ENCODE assay signal across 1 cellular context in the genomic region with DNA sequence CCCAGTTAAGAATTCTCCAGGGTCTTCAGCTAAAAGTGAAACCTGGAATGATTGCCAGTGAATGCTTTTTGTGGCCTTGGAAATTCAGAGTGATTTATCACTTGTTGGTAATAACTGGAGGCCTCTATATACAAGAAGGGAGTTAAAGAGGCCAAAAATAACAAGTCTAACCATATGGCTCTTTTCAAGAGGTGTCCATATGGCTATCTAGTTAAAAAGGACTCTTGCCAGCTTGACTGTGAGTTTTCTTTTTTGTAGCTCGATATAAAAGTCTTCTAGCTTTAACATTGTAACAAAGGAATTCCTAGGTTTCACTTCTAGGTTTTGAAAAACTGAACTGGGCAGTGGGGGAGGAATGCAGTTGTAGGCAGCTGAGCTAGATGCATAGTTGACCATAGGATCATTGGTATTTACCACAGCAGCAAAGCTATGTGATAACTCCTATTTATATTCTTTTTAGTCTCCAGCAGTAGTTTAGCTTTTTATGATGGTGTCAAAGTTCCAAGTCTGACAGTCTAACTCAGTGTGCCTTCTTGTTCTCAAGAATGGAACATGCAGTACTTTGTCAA.
TF ChIP-seq lines count a peak whose summit lies in the region.

No MANE protein-coding gene starts in this region.

TF ChIP-seq in HEK293, 187 proteins besides CTCF, POLR2A, EP300 and RAD21 (continued from another document and continues in another):
- TF ChIP-seq ZNF843 (tag by site-specific recombination; IDR thresholded peaks at IDR 0.05) (peak; percentile 98), ZNF2 (tag by site-specific recombination; IDR thresholded peaks at IDR 0.05) (0 out of 2 replicates have a peak, but pooled peaks have one; percentile 52), ZNF561 (tag by site-specific recombination; IDR thresholded peaks at IDR 0.05; ENCODE audit: borderline replicate concordance) (peak; percentile 68), ZNF658 (tag by site-specific recombination; IDR thresholded peaks at IDR 0.05) (no peak), ZNF202 (tag by site-specific recombination; IDR thresholded peaks at IDR 0.05; ENCODE audit: borderline replicate concordance) (no peak), EGR2 (tag by site-specific recombination; IDR thresholded peaks at IDR 0.05; ENCODE audit: low read depth) (no peak), ZNF239 (tag by site-specific recombination; IDR thresholded peaks at IDR 0.05) (no peak), OSR2 (tag by site-specific recombination; IDR thresholded peaks at IDR 0.05) (peak; percentile 93), ZNF169 (tag by site-specific recombination; IDR thresholded peaks at IDR 0.05) (no peak), ZNF747 (tag by site-specific recombination; IDR thresholded peaks at IDR 0.05) (no peak), ZNF138 (tag by site-specific recombination; IDR thresholded peaks at IDR 0.05; ENCODE audit: borderline replicate concordance) (no peak), KLF8 (tag by site-specific recombination; IDR thresholded peaks at IDR 0.05) (peak; percentile 41), ZNF529 (tag by site-specific recombination; IDR thresholded peaks at IDR 0.05; ENCODE audit: insufficient replicate concordance) (no peak), PRDM1 (tag by site-specific recombination; IDR thresholded peaks at IDR 0.05) (peak; percentile 53), ZNF112 (tag by site-specific recombination; IDR thresholded peaks at IDR 0.05) (no peak), ZNF292 (tag by site-specific recombination; IDR thresholded peaks at IDR 0.05; ENCODE audit: borderline replicate concordance, low read depth) (no peak), ZNF768 (tag by site-specific recombination; IDR thresholded peaks at IDR 0.05) (no peak), SALL2 (tag by site-specific recombination; IDR thresholded peaks at IDR 0.05; ENCODE audit: borderline replicate concordance) (no peak), ZNF248 (tag by site-specific recombination; IDR thresholded peaks at IDR 0.05) (no peak), ZSCAN16 (tag by site-specific recombination; IDR thresholded peaks at IDR 0.05) (no peak), ZNF324 (tag by site-specific recombination; IDR thresholded peaks at IDR 0.05) (0 out of 2 replicates have a peak, but pooled peaks have one; percentile 41), ZNF302 (tag by site-specific recombination; IDR thresholded peaks at IDR 0.05; ENCODE audit: low read depth) (0 out of 2 replicates have a peak, but pooled peaks have one; percentile 32), ZNF121 (tag by site-specific recombination; IDR thresholded peaks at IDR 0.05) (no peak), ZFHX2 (tag by site-specific recombination; conservative IDR thresholded peaks at IDR 0.05) (no peak), IKZF3 (tag by site-specific recombination; IDR thresholded peaks at IDR 0.05) (peak; percentile 90), ZNF621 (tag by site-specific recombination; IDR thresholded peaks at IDR 0.05) (no peak), ZBTB21 (tag by site-specific recombination; IDR thresholded peaks at IDR 0.05) (no peak), YY1 (tag by site-specific recombination; IDR thresholded peaks at IDR 0.05) (no peak; the same call in 1 of the 2 replicates), ZNF16 (tag by site-specific recombination; IDR thresholded peaks at IDR 0.05; ENCODE audit: low read depth) (no peak), ZNF274 (IDR thresholded peaks at IDR 0.05; ENCODE audit: low read length) (no peak), ZNF274 (tag by site-specific recombination; IDR thresholded peaks at IDR 0.05; ENCODE audit: borderline replicate concordance) (no peak), ZNF707 (tag by site-specific recombination; IDR thresholded peaks at IDR 0.05) (no peak), ZNF114 (tag by site-specific recombination; IDR thresholded peaks at IDR 0.05) (no peak), ZFP3 (tag by site-specific recombination; IDR thresholded peaks at IDR 0.05; ENCODE audit: low read depth) (no peak)
- TF ChIP-seq, protein P1, sequence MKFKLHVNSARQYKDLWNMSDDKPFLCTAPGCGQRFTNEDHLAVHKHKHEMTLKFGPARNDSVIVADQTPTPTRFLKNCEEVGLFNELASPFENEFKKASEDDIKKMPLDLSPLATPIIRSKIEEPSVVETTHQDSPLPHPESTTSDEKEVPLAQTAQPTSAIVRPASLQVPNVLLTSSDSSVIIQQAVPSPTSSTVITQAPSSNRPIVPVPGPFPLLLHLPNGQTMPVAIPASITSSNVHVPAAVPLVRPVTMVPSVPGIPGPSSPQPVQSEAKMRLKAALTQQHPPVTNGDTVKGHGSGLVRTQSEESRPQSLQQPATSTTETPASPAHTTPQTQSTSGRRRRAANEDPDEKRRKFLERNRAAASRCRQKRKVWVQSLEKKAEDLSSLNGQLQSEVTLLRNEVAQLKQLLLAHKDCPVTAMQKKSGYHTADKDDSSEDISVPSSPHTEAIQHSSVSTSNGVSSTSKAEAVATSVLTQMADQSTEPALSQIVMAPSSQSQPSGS (tag by site-specific recombination; IDR thresholded peaks at IDR 0.05; ENCODE audit: low read depth) = 0 out of 2 replicates have a peak, but pooled peaks have one; percentile 48
- TF ChIP-seq, protein P2, sequence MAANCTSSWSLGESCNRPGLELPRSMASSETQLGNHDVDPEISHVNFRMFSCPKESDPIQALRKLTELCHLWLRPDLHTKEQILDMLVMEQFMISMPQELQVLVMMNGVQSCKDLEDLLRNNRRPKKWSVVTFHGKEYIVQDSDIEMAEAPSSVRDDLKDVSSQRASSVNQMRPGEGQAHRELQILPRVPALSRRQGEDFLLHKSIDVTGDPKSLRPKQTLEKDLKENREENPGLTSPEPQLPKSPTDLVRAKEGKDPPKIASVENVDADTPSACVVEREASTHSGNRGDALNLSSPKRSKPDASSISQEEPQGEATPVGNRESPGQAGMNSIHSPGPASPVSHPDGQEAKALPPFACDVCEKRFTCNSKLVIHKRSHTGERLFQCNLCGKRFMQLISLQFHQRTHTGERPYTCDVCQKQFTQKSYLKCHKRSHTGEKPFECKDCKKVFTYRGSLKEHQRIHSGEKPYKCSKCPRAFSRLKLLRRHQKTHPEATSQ (tag by site-specific recombination; IDR thresholded peaks at IDR 0.05) = no peak
- TF ChIP-seq, protein P3, sequence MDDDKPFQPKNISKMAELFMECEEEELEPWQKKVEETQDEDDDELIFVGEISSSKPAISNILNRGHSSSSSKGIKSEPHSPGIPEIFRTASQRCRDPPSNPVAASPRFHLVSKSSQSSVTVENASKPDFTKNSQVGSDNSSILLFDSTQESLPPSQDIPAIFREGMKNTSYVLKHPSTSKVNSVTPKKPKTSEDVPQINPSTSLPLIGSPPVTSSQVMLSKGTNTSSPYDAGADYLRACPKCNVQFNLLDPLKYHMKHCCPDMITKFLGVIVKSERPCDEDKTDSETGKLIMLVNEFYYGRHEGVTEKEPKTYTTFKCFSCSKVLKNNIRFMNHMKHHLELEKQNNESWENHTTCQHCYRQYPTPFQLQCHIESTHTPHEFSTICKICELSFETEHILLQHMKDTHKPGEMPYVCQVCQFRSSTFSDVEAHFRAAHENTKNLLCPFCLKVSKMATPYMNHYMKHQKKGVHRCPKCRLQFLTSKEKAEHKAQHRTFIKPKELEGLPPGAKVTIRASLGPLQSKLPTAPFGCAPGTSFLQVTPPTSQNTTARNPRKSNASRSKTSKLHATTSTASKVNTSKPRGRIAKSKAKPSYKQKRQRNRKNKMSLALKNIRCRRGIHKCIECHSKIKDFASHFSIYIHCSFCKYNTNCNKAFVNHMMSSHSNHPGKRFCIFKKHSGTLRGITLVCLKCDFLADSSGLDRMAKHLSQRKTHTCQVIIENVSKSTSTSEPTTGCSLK (tag by site-specific recombination; IDR thresholded peaks at IDR 0.05) = no peak
- TF ChIP-seq, protein P4, sequence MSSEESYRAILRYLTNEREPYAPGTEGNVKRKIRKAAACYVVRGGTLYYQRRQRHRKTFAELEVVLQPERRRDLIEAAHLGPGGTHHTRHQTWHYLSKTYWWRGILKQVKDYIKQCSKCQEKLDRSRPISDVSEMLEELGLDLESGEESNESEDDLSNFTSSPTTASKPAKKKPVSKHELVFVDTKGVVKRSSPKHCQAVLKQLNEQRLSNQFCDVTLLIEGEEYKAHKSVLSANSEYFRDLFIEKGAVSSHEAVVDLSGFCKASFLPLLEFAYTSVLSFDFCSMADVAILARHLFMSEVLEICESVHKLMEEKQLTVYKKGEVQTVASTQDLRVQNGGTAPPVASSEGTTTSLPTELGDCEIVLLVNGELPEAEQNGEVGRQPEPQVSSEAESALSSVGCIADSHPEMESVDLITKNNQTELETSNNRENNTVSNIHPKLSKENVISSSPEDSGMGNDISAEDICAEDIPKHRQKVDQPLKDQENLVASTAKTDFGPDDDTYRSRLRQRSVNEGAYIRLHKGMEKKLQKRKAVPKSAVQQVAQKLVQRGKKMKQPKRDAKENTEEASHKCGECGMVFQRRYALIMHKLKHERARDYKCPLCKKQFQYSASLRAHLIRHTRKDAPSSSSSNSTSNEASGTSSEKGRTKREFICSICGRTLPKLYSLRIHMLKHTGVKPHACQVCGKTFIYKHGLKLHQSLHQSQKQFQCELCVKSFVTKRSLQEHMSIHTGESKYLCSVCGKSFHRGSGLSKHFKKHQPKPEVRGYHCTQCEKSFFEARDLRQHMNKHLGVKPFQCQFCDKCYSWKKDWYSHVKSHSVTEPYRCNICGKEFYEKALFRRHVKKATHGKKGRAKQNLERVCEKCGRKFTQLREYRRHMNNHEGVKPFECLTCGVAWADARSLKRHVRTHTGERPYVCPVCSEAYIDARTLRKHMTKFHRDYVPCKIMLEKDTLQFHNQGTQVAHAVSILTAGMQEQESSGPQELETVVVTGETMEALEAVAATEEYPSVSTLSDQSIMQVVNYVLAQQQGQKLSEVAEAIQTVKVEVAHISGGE (tag by site-specific recombination; conservative IDR thresholded peaks at IDR 0.05; ENCODE audit: low read depth) = 0 out of 2 replicates have a peak, but pooled peaks have one; percentile 8
- TF ChIP-seq, protein P5, sequence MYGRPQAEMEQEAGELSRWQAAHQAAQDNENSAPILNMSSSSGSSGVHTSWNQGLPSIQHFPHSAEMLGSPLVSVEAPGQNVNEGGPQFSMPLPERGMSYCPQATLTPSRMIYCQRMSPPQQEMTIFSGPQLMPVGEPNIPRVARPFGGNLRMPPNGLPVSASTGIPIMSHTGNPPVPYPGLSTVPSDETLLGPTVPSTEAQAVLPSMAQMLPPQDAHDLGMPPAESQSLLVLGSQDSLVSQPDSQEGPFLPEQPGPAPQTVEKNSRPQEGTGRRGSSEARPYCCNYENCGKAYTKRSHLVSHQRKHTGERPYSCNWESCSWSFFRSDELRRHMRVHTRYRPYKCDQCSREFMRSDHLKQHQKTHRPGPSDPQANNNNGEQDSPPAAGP (tag by site-specific recombination; IDR thresholded peaks at IDR 0.05) = no peak
- TF ChIP-seq, protein P6, sequence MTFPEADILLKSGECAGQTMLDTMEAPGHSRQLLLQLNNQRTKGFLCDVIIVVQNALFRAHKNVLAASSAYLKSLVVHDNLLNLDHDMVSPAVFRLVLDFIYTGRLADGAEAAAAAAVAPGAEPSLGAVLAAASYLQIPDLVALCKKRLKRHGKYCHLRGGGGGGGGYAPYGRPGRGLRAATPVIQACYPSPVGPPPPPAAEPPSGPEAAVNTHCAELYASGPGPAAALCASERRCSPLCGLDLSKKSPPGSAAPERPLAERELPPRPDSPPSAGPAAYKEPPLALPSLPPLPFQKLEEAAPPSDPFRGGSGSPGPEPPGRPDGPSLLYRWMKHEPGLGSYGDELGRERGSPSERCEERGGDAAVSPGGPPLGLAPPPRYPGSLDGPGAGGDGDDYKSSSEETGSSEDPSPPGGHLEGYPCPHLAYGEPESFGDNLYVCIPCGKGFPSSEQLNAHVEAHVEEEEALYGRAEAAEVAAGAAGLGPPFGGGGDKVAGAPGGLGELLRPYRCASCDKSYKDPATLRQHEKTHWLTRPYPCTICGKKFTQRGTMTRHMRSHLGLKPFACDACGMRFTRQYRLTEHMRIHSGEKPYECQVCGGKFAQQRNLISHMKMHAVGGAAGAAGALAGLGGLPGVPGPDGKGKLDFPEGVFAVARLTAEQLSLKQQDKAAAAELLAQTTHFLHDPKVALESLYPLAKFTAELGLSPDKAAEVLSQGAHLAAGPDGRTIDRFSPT (tag by site-specific recombination; IDR thresholded peaks at IDR 0.05) = no peak
- TF ChIP-seq, protein P7, sequence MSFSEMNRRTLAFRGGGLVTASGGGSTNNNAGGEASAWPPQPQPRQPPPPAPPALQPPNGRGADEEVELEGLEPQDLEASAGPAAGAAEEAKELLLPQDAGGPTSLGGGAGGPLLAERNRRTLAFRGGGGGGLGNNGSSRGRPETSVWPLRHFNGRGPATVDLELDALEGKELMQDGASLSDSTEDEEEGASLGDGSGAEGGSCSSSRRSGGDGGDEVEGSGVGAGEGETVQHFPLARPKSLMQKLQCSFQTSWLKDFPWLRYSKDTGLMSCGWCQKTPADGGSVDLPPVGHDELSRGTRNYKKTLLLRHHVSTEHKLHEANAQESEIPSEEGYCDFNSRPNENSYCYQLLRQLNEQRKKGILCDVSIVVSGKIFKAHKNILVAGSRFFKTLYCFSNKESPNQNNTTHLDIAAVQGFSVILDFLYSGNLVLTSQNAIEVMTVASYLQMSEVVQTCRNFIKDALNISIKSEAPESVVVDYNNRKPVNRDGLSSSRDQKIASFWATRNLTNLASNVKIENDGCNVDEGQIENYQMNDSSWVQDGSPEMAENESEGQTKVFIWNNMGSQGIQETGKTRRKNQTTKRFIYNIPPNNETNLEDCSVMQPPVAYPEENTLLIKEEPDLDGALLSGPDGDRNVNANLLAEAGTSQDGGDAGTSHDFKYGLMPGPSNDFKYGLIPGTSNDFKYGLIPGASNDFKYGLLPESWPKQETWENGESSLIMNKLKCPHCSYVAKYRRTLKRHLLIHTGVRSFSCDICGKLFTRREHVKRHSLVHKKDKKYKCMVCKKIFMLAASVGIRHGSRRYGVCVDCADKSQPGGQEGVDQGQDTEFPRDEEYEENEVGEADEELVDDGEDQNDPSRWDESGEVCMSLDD (tag by site-specific recombination; IDR thresholded peaks at IDR 0.05) = no peak
- TF ChIP-seq, protein P8, sequence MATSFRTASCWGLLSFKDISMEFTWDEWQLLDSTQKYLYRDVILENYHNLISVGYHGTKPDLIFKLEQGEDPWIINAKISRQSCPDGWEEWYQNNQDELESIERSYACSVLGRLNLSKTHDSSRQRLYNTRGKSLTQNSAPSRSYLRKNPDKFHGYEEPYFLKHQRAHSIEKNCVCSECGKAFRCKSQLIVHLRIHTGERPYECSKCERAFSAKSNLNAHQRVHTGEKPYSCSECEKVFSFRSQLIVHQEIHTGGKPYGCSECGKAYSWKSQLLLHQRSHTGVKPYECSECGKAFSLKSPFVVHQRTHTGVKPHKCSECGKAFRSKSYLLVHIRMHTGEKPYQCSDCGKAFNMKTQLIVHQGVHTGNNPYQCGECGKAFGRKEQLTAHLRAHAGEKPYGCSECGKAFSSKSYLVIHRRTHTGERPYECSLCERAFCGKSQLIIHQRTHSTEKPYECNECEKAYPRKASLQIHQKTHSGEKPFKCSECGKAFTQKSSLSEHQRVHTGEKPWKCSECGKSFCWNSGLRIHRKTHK (tag by site-specific recombination; IDR thresholded peaks at IDR 0.05) = no peak
- TF ChIP-seq, protein P9, sequence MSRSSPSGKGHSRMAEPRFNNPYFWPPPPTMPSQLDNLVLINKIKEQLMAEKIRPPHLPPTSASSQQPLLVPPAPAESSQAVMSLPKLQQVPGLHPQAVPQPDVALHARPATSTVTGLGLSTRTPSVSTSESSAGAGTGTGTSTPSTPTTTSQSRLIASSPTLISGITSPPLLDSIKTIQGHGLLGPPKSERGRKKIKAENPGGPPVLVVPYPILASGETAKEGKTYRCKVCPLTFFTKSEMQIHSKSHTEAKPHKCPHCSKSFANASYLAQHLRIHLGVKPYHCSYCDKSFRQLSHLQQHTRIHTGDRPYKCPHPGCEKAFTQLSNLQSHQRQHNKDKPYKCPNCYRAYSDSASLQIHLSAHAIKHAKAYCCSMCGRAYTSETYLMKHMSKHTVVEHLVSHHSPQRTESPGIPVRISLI (tag by site-specific recombination; IDR thresholded peaks at IDR 0.05) = no peak
- TF ChIP-seq, protein P10, sequence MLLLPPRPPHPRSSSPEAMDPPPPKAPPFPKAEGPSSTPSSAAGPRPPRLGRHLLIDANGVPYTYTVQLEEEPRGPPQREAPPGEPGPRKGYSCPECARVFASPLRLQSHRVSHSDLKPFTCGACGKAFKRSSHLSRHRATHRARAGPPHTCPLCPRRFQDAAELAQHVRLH (tag by site-specific recombination; IDR thresholded peaks at IDR 0.05) = peak; percentile 84
